Comparison of ENCODE assay signal across 31 cellular contexts in genomic region chr4:148072789-148073188, GRCh38.
"Had no signal": no experiment of that assay in that cellular context is flagged by ENCODE, and none has a peak within 500 bp of the region (broad histone marks: within the 10 kb centered on the region; RNA-seq: fewer than 3 reads in every experiment).

No MANE protein-coding gene starts in this region.

- H3K36me3 ChIP-seq: breast epithelium, cardiac muscle cell, colonic mucosa had no signal

- H3K27ac ChIP-seq: adrenal gland, breast epithelium, cardiac muscle cell, colonic mucosa, dorsolateral prefrontal cortex, VCaP had no signal

- H3K4me3 Mint-ChIP-seq: activated CD4-positive, alpha-beta memory T cell treated with anti-CD3 and anti-CD28 coated beads, Interleukin-2, amount 10 ng/mL, durations not matched to agents 7 days and 5 days; activated CD4-positive, alpha-beta T cell treated with anti-CD3 and anti-CD28 coated beads, Interleukin-2, amount 10 ng/mL, durations not matched to agents 7 days and 5 days; activated naive CD4-positive, alpha-beta T cell treated with anti-CD3 and anti-CD28 coated beads for 36 hours; activated naive CD4-positive, alpha-beta T cell treated with anti-CD3 and anti-CD28 coated beads, Interleukin-2, amount 50 U/mL, for 24 hours; activated naive CD8-positive, alpha-beta T cell treated with anti-CD3 and anti-CD28 coated beads for 36 hours; activated naive CD8-positive, alpha-beta T cell treated with anti-CD3 and anti-CD28 coated beads, Interleukin-2, amount 50 U/mL, for 24 hours; activated T-helper 1 cell treated with anti-CD3 and anti-CD28 coated beads, Interleukin-12 subunit alpha, Interleukin-12 subunit beta, Interleukin-2, Interleukin-4 antibody, amounts not matched to agents 30 ng/mL and 10 ng/mL and 1 ng/mL, durations not matched to agents 14 hours and 24 hours and 36 hours; brain; dendritic cell treated with granulocyte-macrophage colony-stimulating factor and Interleukin-4, amounts not matched to agents 40 ng/mL and 50 ng/mL, for 4 days; endodermal cell; WTC11 had no signal

- DNase-seq: activated CD4-positive, alpha-beta memory T cell treated with anti-CD3 and anti-CD28 coated beads, Interleukin-2, amount 10 ng/mL, durations not matched to agents 7 days and 5 days; activated CD4-positive, alpha-beta T cell treated with anti-CD3 and anti-CD28 coated beads for 1 hour; activated CD4-positive, alpha-beta T cell treated with anti-CD3 and anti-CD28 coated beads for 4 hours; activated CD4-positive, alpha-beta T cell treated with anti-CD3 and anti-CD28 coated beads, Interleukin-2, amount 10 ng/mL, durations not matched to agents 7 days and 5 days; activated CD4-positive, alpha-beta T cell treated with anti-CD3 and anti-CD28 coated beads, Interleukin-2, amount 50 U/mL, for 4 hours; activated effector memory CD4-positive, alpha-beta T cell treated with anti-CD3 and anti-CD28 coated beads, Interleukin-2, amount 50 U/mL, for 16 hours; activated naive CD4-positive, alpha-beta T cell treated with anti-CD3 and anti-CD28 coated beads for 36 hours; activated naive CD8-positive, alpha-beta T cell treated with anti-CD3 and anti-CD28 coated beads for 36 hours; activated naive CD8-positive, alpha-beta T cell treated with anti-CD3 and anti-CD28 coated beads, Interleukin-2, amount 50 U/mL, for 24 hours; activated T-cell treated with anti-CD3 and anti-CD28 coated beads, Interleukin-2, amount 50 U/mL, for 1 hour; activated T-cell treated with anti-CD3 and anti-CD28 coated beads, Interleukin-2, amount 50 U/mL, for 48 hours; amygdala; aorta; central memory CD4-positive, alpha-beta T cell; cerebellar nuclear complex; colonic mucosa; effector memory CD4-positive, alpha-beta T cell; endodermal cell; foreskin fibroblast; T-helper 2 cell had no signal

- H3K27ac Mint-ChIP-seq: activated CD4-positive, alpha-beta memory T cell treated with anti-CD3 and anti-CD28 coated beads, Interleukin-2, amount 10 ng/mL, durations not matched to agents 7 days and 5 days; activated CD4-positive, alpha-beta T cell treated with anti-CD3 and anti-CD28 coated beads, Interleukin-2, amount 10 ng/mL, durations not matched to agents 7 days and 5 days; activated naive CD4-positive, alpha-beta T cell treated with anti-CD3 and anti-CD28 coated beads for 36 hours; activated naive CD4-positive, alpha-beta T cell treated with anti-CD3 and anti-CD28 coated beads, Interleukin-2, amount 50 U/mL, for 24 hours; activated naive CD8-positive, alpha-beta T cell treated with anti-CD3 and anti-CD28 coated beads for 36 hours; activated naive CD8-positive, alpha-beta T cell treated with anti-CD3 and anti-CD28 coated beads, Interleukin-2, amount 50 U/mL, for 24 hours; activated T-helper 1 cell treated with anti-CD3 and anti-CD28 coated beads, Interleukin-12 subunit alpha, Interleukin-12 subunit beta, Interleukin-2, Interleukin-4 antibody, amounts not matched to agents 30 ng/mL and 10 ng/mL and 1 ng/mL, durations not matched to agents 14 hours and 24 hours and 36 hours; activated T-helper 2 cell treated with anti-CD3 and anti-CD28 coated beads, Interferon-gamma antibody, Interleukin-2, Interleukin-4, amounts not matched to agents 10 μg/mL and 5 μg/mL and 100 μg/mL, durations not matched to agents 14 hours and 24 hours and 36 hours; brain; dendritic cell treated with granulocyte-macrophage colony-stimulating factor and Interleukin-4, amounts not matched to agents 40 ng/mL and 50 ng/mL, for 4 days; endodermal cell; WTC11 had no signal

- H3K4me3 ChIP-seq: adrenal gland, breast epithelium, cardiac muscle cell, colonic mucosa, dorsolateral prefrontal cortex had no signal

- H3K9me3 Mint-ChIP-seq: dendritic cell treated with granulocyte-macrophage colony-stimulating factor and Interleukin-4, amounts not matched to agents 40 ng/mL and 50 ng/mL, for 4 days had no signal

- H3K27me3 ChIP-seq: adrenal gland, breast epithelium, cardiac muscle cell, colonic mucosa, dorsolateral prefrontal cortex had no signal

- H3K4me1 ChIP-seq: adrenal gland, breast epithelium, colonic mucosa had no signal

- H3K4me1 Mint-ChIP-seq: activated CD4-positive, alpha-beta memory T cell treated with anti-CD3 and anti-CD28 coated beads, Interleukin-2, amount 10 ng/mL, durations not matched to agents 7 days and 5 days; activated CD4-positive, alpha-beta T cell treated with anti-CD3 and anti-CD28 coated beads, Interleukin-2, amount 10 ng/mL, durations not matched to agents 7 days and 5 days; activated naive CD4-positive, alpha-beta T cell treated with anti-CD3 and anti-CD28 coated beads, Interleukin-2, amount 50 U/mL, for 24 hours; activated naive CD8-positive, alpha-beta T cell treated with anti-CD3 and anti-CD28 coated beads, Interleukin-2, amount 50 U/mL, for 24 hours had no signal

- H3K9me3 ChIP-seq: adrenal gland, colonic mucosa had no signal

- H3K27me3 Mint-ChIP-seq: activated CD4-positive, alpha-beta memory T cell treated with anti-CD3 and anti-CD28 coated beads, Interleukin-2, amount 10 ng/mL, durations not matched to agents 7 days and 5 days; activated CD4-positive, alpha-beta T cell treated with anti-CD3 and anti-CD28 coated beads, Interleukin-2, amount 10 ng/mL, durations not matched to agents 7 days and 5 days; activated naive CD4-positive, alpha-beta T cell treated with anti-CD3 and anti-CD28 coated beads, Interleukin-2, amount 50 U/mL, for 24 hours; activated naive CD8-positive, alpha-beta T cell treated with anti-CD3 and anti-CD28 coated beads for 36 hours; activated naive CD8-positive, alpha-beta T cell treated with anti-CD3 and anti-CD28 coated beads, Interleukin-2, amount 50 U/mL, for 24 hours; dendritic cell treated with granulocyte-macrophage colony-stimulating factor and Interleukin-4, amounts not matched to agents 40 ng/mL and 50 ng/mL, for 4 days had no signal
